In genomic region chr1:58783090-58783992, GRCh38 we compare ENCODE assay signal across 1 cellular context.
TF ChIP-seq lines count a peak whose summit lies in the region.

No MANE protein-coding gene starts in this region.

TF ChIP-seq in HepG2, 621 proteins besides CTCF, POLR2A, EP300 and RAD21 (continued from another document and continues in another):
- TF ChIP-seq MTERF4 (CRISPR knock-in tag; IDR thresholded peaks at IDR 0.05) = 0 out of 2 replicates have a peak, but pooled peaks have one; percentile 31
- peak in 1 of 2 experiments; percentile 46; a peak in 1 of 4 replicates for TF ChIP-seq KLF16 (CRISPR knock-in tag; IDR thresholded peaks at IDR 0.05)
- TF ChIP-seq THAP11 (CRISPR knock-in tag; IDR thresholded peaks at IDR 0.05) = no peak
- TF ChIP-seq SOX13 (IDR thresholded peaks at IDR 0.05) = no peak
- peak in 1 of 2 experiments; percentile 90; a peak in 1 of 4 replicates for TF ChIP-seq SOX13 (CRISPR knock-in tag; conservative IDR thresholded peaks at IDR 0.05 in 1 of 2, IDR thresholded peaks at IDR 0.05 in 1 of 2)
- TF ChIP-seq ZNF33A (CRISPR knock-in tag; IDR thresholded peaks at IDR 0.05; ENCODE audit: borderline replicate concordance) = 0 out of 2 replicates have a peak, but pooled peaks have one; percentile 14
- TF ChIP-seq ZNF18 (CRISPR knock-in tag; IDR thresholded peaks at IDR 0.05; ENCODE audit: insufficient replicate concordance) = peak; percentile 23
- peak; percentile 19; the same call in 1 of the 2 replicates for TF ChIP-seq ZSCAN20 (CRISPR knock-in tag; IDR thresholded peaks at IDR 0.05; ENCODE audit: borderline replicate concordance)
- no peak for TF ChIP-seq FOXK2 (IDR thresholded peaks at IDR 0.05)
- peak; percentile 57; the same call in 1 of the 2 replicates for TF ChIP-seq SNAI1 (CRISPR knock-in tag; IDR thresholded peaks at IDR 0.05; ENCODE audit: borderline replicate concordance)
- 0 out of 2 replicates have a peak, but pooled peaks have one; percentile 1 for TF ChIP-seq HNF4A (CRISPR knock-in tag; IDR thresholded peaks at IDR 0.05)
- TF ChIP-seq USF2 (IDR thresholded peaks at IDR 0.05; ENCODE audit: low read depth, low read length) = no peak; the same call in 1 of the 2 replicates
- TF ChIP-seq USF2 (CRISPR knock-in tag; IDR thresholded peaks at IDR 0.05; ENCODE audit: borderline replicate concordance) = 0 out of 2 replicates have a peak, but pooled peaks have one; percentile 32
- no peak for TF ChIP-seq ZMYM2 (CRISPR knock-in tag; IDR thresholded peaks at IDR 0.05)
- 0 out of 2 replicates have a peak, but pooled peaks have one; percentile 3 for TF ChIP-seq ZNF20 (CRISPR knock-in tag; IDR thresholded peaks at IDR 0.05)
- peak; percentile 41; the same call in 1 of the 2 replicates for TF ChIP-seq ZNF547 (CRISPR knock-in tag; IDR thresholded peaks at IDR 0.05)
- no peak for TF ChIP-seq ZNF768 (CRISPR knock-in tag; IDR thresholded peaks at IDR 0.05)
- no peak for TF ChIP-seq ZNF597 (CRISPR knock-in tag; IDR thresholded peaks at IDR 0.05)
- peak; percentile 88; the same call in 1 of the 2 replicates for TF ChIP-seq AFF4 (CRISPR knock-in tag; IDR thresholded peaks at IDR 0.05)
- peak; percentile 43 for TF ChIP-seq ZNF407 (CRISPR knock-in tag; IDR thresholded peaks at IDR 0.05; ENCODE audit: not compliant biosample characterization)
- 0 out of 2 replicates have a peak, but pooled peaks have one; percentile 58 for TF ChIP-seq IKZF5 (CRISPR knock-in tag; IDR thresholded peaks at IDR 0.05)
- TF ChIP-seq MEIS2 (CRISPR knock-in tag; IDR thresholded peaks at IDR 0.05) = 0 out of 2 replicates have a peak, but pooled peaks have one; percentile 45
- 0 out of 2 replicates have a peak, but pooled peaks have one; percentile 12 for TF ChIP-seq ZBTB25 (CRISPR knock-in tag; IDR thresholded peaks at IDR 0.05)
- TF ChIP-seq ESRRA (CRISPR knock-in tag; IDR thresholded peaks at IDR 0.05; ENCODE audit: low read depth) = peak; percentile 12; the same call in 1 of the 2 replicates
- TF ChIP-seq ASH2L (IDR thresholded peaks at IDR 0.05; ENCODE audit: insufficient read length, low read depth, low read length) = peak; percentile 35
- 0 out of 2 replicates have a peak, but pooled peaks have one; percentile 77 for TF ChIP-seq ZNF660 (CRISPR knock-in tag; IDR thresholded peaks at IDR 0.05; ENCODE audit: borderline replicate concordance, low read depth)
- TF ChIP-seq HNRNPH1 (optimal IDR thresholded peaks at IDR 0.05; ENCODE audit: low read depth, low read length) = no peak
- TF ChIP-seq MYPOP (CRISPR knock-in tag; IDR thresholded peaks at IDR 0.05) = peak; percentile 77
